15 cellular contexts compared by ENCODE assay signal in the genomic region with DNA sequence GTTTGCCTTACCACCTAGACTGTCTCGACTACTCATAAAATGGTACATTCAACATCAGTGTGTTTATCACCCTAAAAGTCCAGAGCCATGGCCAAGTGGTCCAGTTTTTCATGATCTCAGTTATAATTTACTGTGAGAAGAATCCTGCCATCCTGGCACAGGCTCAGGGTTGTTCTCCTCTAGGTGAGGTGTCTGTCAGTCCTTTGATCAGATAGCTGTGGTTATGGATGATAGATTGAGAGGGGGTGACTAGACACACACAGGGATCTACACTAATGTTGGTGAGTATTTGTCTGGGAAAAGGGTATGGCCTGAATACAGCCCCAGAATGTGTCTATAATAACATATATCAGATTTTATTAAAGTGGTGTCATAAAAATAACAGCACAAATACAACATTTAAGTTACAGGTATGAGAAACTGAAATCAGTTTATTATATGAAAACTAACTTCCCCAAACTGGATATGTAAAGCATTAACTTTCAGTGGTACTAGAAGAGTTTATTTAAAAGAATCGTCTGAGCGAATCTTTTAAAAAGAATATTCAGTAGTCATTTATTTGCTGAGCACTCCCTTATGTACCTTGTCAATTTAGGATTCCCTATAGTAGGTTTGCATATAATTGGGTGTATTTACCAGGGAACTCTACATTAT.
"Had no signal": no experiment of that assay in that cellular context is flagged by ENCODE, and none has a peak within 500 bp of the region (broad histone marks: within the 10 kb centered on the region; RNA-seq: fewer than 3 reads in every experiment).

No MANE protein-coding gene starts in this region.

- H3K27me3 ChIP-seq: neural progenitor cell, pancreas, spleen had no signal

- H3K27ac Mint-ChIP-seq: activated CD8-positive, alpha-beta T cell treated with anti-CD3 and anti-CD28 coated beads, Interleukin-2, amount 10 ng/mL, durations not matched to agents 7 days and 5 days; activated naive CD8-positive, alpha-beta T cell treated with anti-CD3 and anti-CD28 coated beads, Interleukin-2, amount 10 ng/mL, durations not matched to agents 7 days and 5 days; neural progenitor cell; WTC11 had no signal

- H3K9me3 ChIP-seq: pancreas had no signal

- H3K36me3 ChIP-seq: neural progenitor cell, pancreas had no signal

- DNase-seq: activated CD4-positive, alpha-beta T cell treated with anti-CD3 and anti-CD28 coated beads for 48 hours; activated CD8-positive, alpha-beta memory T cell treated with anti-CD3 and anti-CD28 coated beads, Interleukin-2, amount 50 U/mL, for 4 hours; activated CD8-positive, alpha-beta T cell treated with anti-CD3 and anti-CD28 coated beads, Interleukin-2, amount 10 ng/mL, durations not matched to agents 7 days and 5 days; activated naive CD8-positive, alpha-beta T cell treated with anti-CD3 and anti-CD28 coated beads, Interleukin-2, amount 10 ng/mL, durations not matched to agents 7 days and 5 days; anterior cingulate cortex; dermis blood vessel endothelial cell; effector memory CD8-positive, alpha-beta T cell; foreskin melanocyte; pancreas; spleen; stimulated activated CD4-positive, alpha-beta T cell treated with anti-CD3 and anti-CD28 coated beads, Interleukin-1b, Interleukin-23, amount 100 ng/mL, for 48 hours had no signal

- H3K27me3 Mint-ChIP-seq: activated naive CD8-positive, alpha-beta T cell treated with anti-CD3 and anti-CD28 coated beads, Interleukin-2, amount 10 ng/mL, durations not matched to agents 7 days and 5 days; effector memory CD8-positive, alpha-beta T cell had no signal

- ATAC-seq: activated CD8-positive, alpha-beta T cell treated with anti-CD3 and anti-CD28 coated beads, Interleukin-2, amount 10 ng/mL, durations not matched to agents 7 days and 5 days; effector memory CD8-positive, alpha-beta T cell; pancreas; sciatic nerve; WTC11 had no signal

- H3K4me1 ChIP-seq: neural progenitor cell, pancreas had no signal

- H3K9me3 Mint-ChIP-seq: effector memory CD8-positive, alpha-beta T cell had no signal

- H3K4me1 Mint-ChIP-seq: neural progenitor cell had no signal

- H3K27ac ChIP-seq: epithelial cell of prostate, neural progenitor cell, pancreas had no signal

- H3K4me3 ChIP-seq: neural progenitor cell, pancreas, spleen had no signal

- H3K4me3 Mint-ChIP-seq: activated CD8-positive, alpha-beta T cell treated with anti-CD3 and anti-CD28 coated beads, Interleukin-2, amount 10 ng/mL, durations not matched to agents 7 days and 5 days; activated naive CD8-positive, alpha-beta T cell treated with anti-CD3 and anti-CD28 coated beads, Interleukin-2, amount 10 ng/mL, durations not matched to agents 7 days and 5 days; effector memory CD8-positive, alpha-beta T cell; neural progenitor cell; WTC11 had no signal
